ENCODE assay signal across 15 cellular contexts in the genomic region with DNA sequence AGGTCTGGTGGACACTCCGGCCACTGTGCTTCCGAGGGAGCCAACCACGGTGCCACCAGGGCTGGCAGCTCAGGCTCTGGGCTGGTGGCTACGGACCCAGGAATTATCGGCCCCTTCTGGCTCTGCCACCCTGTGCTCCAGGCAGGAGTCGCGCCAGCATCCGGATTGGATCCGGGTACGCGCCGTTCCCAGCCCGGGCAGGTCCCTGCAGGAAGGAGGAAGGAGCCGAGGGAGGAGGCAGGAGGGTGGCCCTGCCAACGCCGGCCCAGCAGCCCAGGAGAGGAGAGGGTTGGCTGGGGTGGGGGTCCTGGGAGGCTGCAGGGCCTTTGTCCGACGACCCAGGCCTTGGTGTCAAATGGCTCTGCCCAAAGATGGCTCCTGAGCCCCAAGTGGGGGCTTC.
DNase-seq lines count a peak whose midpoint lies in the region; ATAC-seq and TF ChIP-seq lines count a peak whose summit lies in the region.
"Had no signal": no experiment of that assay in that cellular context is flagged by ENCODE, and none has a peak within 500 bp of the region (broad histone marks: within the 10 kb centered on the region; RNA-seq: fewer than 3 reads in every experiment).

No MANE protein-coding gene starts in this region.

- in situ Hi-C loops in T47D (cut with HindIII; ENCODE audit: low pct_unique_long_range_greater_than_20kb, low sequenced_read_pairs), result no loop called here
- in situ Hi-C loops in GM13976 (cut with MboI; ENCODE audit: low sequenced_read_pairs, unreplicated experiment), result no loop called here

- H3K9me3 Mint-ChIP-seq in activated T-helper 17 cell treated with anti-CD3 and anti-CD28 coated beads, Interleukin-2, amount 50 U/mL, for 72 hours, result no peaks in the 10 kb centered on the region
- H3K9me3 Mint-ChIP-seq: activated naive CD4-positive, alpha-beta T cell treated with anti-CD3 and anti-CD28 coated beads, Interleukin-2, amount 50 U/mL, for 72 hours; immature natural killer cell had no signal

- H3K4me3 Mint-ChIP-seq in activated T-helper 17 cell treated with anti-CD3 and anti-CD28 coated beads, Interleukin-2, amount 50 U/mL, for 72 hours, result no peak overlapping the region
- H3K4me3 Mint-ChIP-seq: immature natural killer cell, T-helper 17 cell had no signal

- no peak for TF ChIP-seq POLR2A in suprapubic skin (IDR thresholded peaks at IDR 0.05)

- no peaks in the 10 kb centered on the region for H3K27me3 Mint-ChIP-seq in activated T-helper 17 cell treated with anti-CD3 and anti-CD28 coated beads, Interleukin-2, amount 50 U/mL, for 72 hours
- H3K27me3 Mint-ChIP-seq: T-helper 17 cell had no signal

- H3K36me3 Mint-ChIP-seq in activated T-helper 17 cell treated with anti-CD3 and anti-CD28 coated beads, Interleukin-2, amount 50 U/mL, for 72 hours (ENCODE audit: low read depth), result no peaks in the 10 kb centered on the region
- H3K36me3 Mint-ChIP-seq: activated naive CD4-positive, alpha-beta T cell treated with anti-CD3 and anti-CD28 coated beads, Interleukin-2, amount 50 U/mL, for 72 hours had no signal

- TF ChIP-seq CTCF in left lung (IDR thresholded peaks at IDR 0.05) (no peak), suprapubic skin (IDR thresholded peaks at IDR 0.05) (no peak), GM13976 (IDR thresholded peaks at IDR 0.05; ENCODE audit: borderline replicate concordance, control extremely low read depth, extremely low read depth, insufficient read depth, missing control alignments) (no peak)

- no peak overlapping the region for H3K27ac Mint-ChIP-seq in activated T-helper 17 cell treated with anti-CD3 and anti-CD28 coated beads, Interleukin-2, amount 50 U/mL, for 72 hours
- H3K27ac Mint-ChIP-seq: activated naive CD4-positive, alpha-beta T cell treated with anti-CD3 and anti-CD28 coated beads, Interleukin-2, amount 50 U/mL, for 72 hours; immature natural killer cell; T-helper 17 cell had no signal

- H3K4me1 Mint-ChIP-seq in activated T-helper 17 cell treated with anti-CD3 and anti-CD28 coated beads, Interleukin-2, amount 50 U/mL, for 72 hours, result no peaks in the 10 kb centered on the region

- intact Hi-C loops in left lung (cut with DNase I), result no loop called here
- intact Hi-C loops in head of caudate nucleus (cut with DNase I), result no loop called here

- H3K27ac ChIP-seq in left lung (peak overlapping the region; percentile 60 to 62), suprapubic skin (peak overlapping the region; percentile 94)
- H3K27ac ChIP-seq: parathyroid adenoma had no signal

- no peaks in the 10 kb centered on the region for H3K9me3 ChIP-seq in left lung
- H3K9me3 ChIP-seq in suprapubic skin, result no peaks in the 10 kb centered on the region

- ATAC-seq in left lung, result no peak
- no peak for ATAC-seq in activated T-helper 17 cell treated with anti-CD3 and anti-CD28 coated beads, Interleukin-2, amount 50 U/mL, for 72 hours (replicated peaks)
- ATAC-seq: activated naive CD4-positive, alpha-beta T cell treated with anti-CD3 and anti-CD28 coated beads, Interleukin-2, amount 50 U/mL, for 72 hours; T-helper 17 cell had no signal

- 48% methylated on average over 9 of the region's 18 CpGs for WGBS in suprapubic skin

- peak; percentile 78 for DNase-seq in H7
- peak; percentile 85 to 96 for DNase-seq in T47D (ENCODE audit: low read depth in 1 of 2, low spot score in 1 of 2)
- DNase-seq in left lung, result peak in 1 of 2 donors; percentile 81
- no peak for DNase-seq in suprapubic skin (ENCODE audit: low spot score in 2 of 2)
- DNase-seq in head of caudate nucleus, result no peak
- no peak for DNase-seq in GM13976 (ENCODE audit: low spot score)
- no peak for DNase-seq in activated naive CD4-positive, alpha-beta T cell treated with anti-CD3 and anti-CD28 coated beads, Interleukin-2, amount 50 U/mL, for 16 hours
- DNase-seq: central memory CD4-positive, alpha-beta T cell; DMS153; immature natural killer cell; substantia nigra; T-helper 17 cell had no signal

- H3K36me3 ChIP-seq in H7 (replicated peaks; ENCODE audit: control insufficient read depth, insufficient read depth, low read length) (no peaks in the 10 kb centered on the region), left lung (peaks cover 0 to 35% of the 10 kb centered on the region in 2 donors), suprapubic skin (peaks cover 11% of the 10 kb centered on the region)

- TF ChIP-seq EP300 in suprapubic skin (IDR thresholded peaks at IDR 0.05), result no peak

- H3K4me1 ChIP-seq in left lung (peaks cover 0 to 47% of the 10 kb centered on the region in 2 donors), suprapubic skin (peaks cover 68% of the 10 kb centered on the region)
- H3K4me1 ChIP-seq: parathyroid adenoma had no signal

- H3K4me3 ChIP-seq in H7 (ENCODE audit: insufficient read depth, low read depth, low read length) (no peak overlapping the region), left lung (no peak overlapping the region), suprapubic skin (peak overlapping the region; percentile 27)

- H3K27me3 ChIP-seq in H7 (ENCODE audit: control insufficient read depth, insufficient read depth, low read length) (peaks cover 15% of the 10 kb centered on the region; the same call in 1 of the 2 replicates), left lung (peaks cover 0 to 28% of the 10 kb centered on the region in 2 donors), suprapubic skin (no peaks in the 10 kb centered on the region)

Comparison
In these comparisons a context has a peak if more than half of its experiments do, and no peak if none do; other contexts are left out.
1. DNase-seq: peak in H7 (single experiment) and T47D (2 of 2); none in suprapubic skin (0 of 2), head of caudate nucleus (0 of 42), GM13976 (single experiment) and activated naive CD4-positive, alpha-beta T cell treated with anti-CD3 and anti-CD28 coated beads, Interleukin-2, amount 50 U/mL, for 16 hours (single experiment).